28 cellular contexts compared by ENCODE assay signal in genomic region chr3:13660042-13660874, GRCh38.
"Had no signal": no experiment of that assay in that cellular context is flagged by ENCODE, and none has a peak within 500 bp of the region (broad histone marks: within the 10 kb centered on the region; RNA-seq: fewer than 3 reads in every experiment).

No MANE protein-coding gene starts in this region.

- H3K36me3 ChIP-seq: left ventricle myocardium inferior, pancreas, right atrium auricular region, right lobe of liver, stomach, thyroid gland, transverse colon, upper lobe of right lung had no signal

- H3K27me3 ChIP-seq: right atrium auricular region, right lobe of liver, testis, thyroid gland, upper lobe of right lung had no signal

- H3K4me1 ChIP-seq: pancreas, psoas muscle, right lobe of liver, testis, upper lobe of right lung had no signal

- H3K36me3 Mint-ChIP-seq: immature natural killer cell; mesothelial cell of epicardium; naive thymus-derived CD4-positive, alpha-beta T cell; natural killer cell treated with Interleukin-12 subunit alpha and Interleukin-12 subunit beta and Interleukin-15 and Interleukin-18, amount 100 ng/mL, for 72 hours; stimulated activated naive B cell treated with anti-CD40 and anti-IgM and Interleukin-4, amounts not matched to agents 10 μg/mL and 1 μg/mL and 100 μg/mL, for 72 hours had no signal

- H3K27ac ChIP-seq: left ventricle myocardium inferior, pancreas, psoas muscle, right atrium auricular region, right lobe of liver, stomach, testis, thyroid gland, transverse colon, upper lobe of right lung had no signal

- FAIRE-seq: islet of Langerhans, kidney, pancreas, urothelium cell line had no signal

- ATAC-seq: naive thymus-derived CD4-positive, alpha-beta T cell; natural killer cell treated with Interleukin-12 subunit alpha and Interleukin-12 subunit beta and Interleukin-15 and Interleukin-18, amount 100 ng/mL, for 72 hours; pancreas; psoas muscle; right lobe of liver; stimulated activated naive B cell treated with anti-CD40 and anti-IgM and Interleukin-4, amounts not matched to agents 10 μg/mL and 1 μg/mL and 100 μg/mL, for 72 hours; stimulated activated naive CD8-positive, alpha-beta T cell treated with anti-CD3 and anti-CD28 coated beads, Interleukin-15, Interleukin-2, amounts not matched to agents 100 U/mL and 50 U/mL, for 24 hours; upper lobe of right lung had no signal

- DNase-seq: hypothalamus; immature natural killer cell; kidney; left ventricle myocardium inferior; mesendoderm; naive thymus-derived CD4-positive, alpha-beta T cell; nucleus accumbens; pancreas; psoas muscle; right lobe of liver; stimulated activated CD4-positive, alpha-beta T cell treated with anti-CD3 and anti-CD28 coated beads, Interleukin-1b, Interleukin-23, amount 100 ng/mL, for 48 hours; stimulated activated CD4-positive, alpha-beta T cell treated with anti-CD3 and anti-CD28 coated beads, Interleukin-2, amount 100 ng/mL, for 48 hours; stimulated activated CD4-positive, alpha-beta T cell treated with anti-CD3 and anti-CD28 coated beads, Interleukin-4, amount 100 ng/mL, for 4 hours; stimulated activated CD8-positive, alpha-beta memory T cell treated with anti-CD3 and anti-CD28 coated beads, Interleukin-4, amount 100 ng/mL, for 48 hours; stimulated activated naive B cell treated with anti-CD40 and anti-IgM and Interleukin-4, amounts not matched to agents 10 μg/mL and 1 μg/mL and 100 μg/mL, for 72 hours; stimulated activated naive CD8-positive, alpha-beta T cell treated with anti-CD3 and anti-CD28 coated beads, Interleukin-15, Interleukin-2, amounts not matched to agents 100 U/mL and 50 U/mL, for 24 hours; stomach; testis; thyroid gland; transverse colon; upper lobe of right lung had no signal

- H3K4me3 Mint-ChIP-seq: immature natural killer cell; mesothelial cell of epicardium; naive thymus-derived CD4-positive, alpha-beta T cell; natural killer cell treated with Interleukin-12 subunit alpha and Interleukin-12 subunit beta and Interleukin-15 and Interleukin-18, amount 100 ng/mL, for 72 hours; stimulated activated naive B cell treated with anti-CD40 and anti-IgM and Interleukin-4, amounts not matched to agents 10 μg/mL and 1 μg/mL and 100 μg/mL, for 72 hours had no signal

- H3K27ac Mint-ChIP-seq: immature natural killer cell; naive thymus-derived CD4-positive, alpha-beta T cell; natural killer cell treated with Interleukin-12 subunit alpha and Interleukin-12 subunit beta and Interleukin-15 and Interleukin-18, amount 100 ng/mL, for 72 hours; stimulated activated naive B cell treated with anti-CD40 and anti-IgM and Interleukin-4, amounts not matched to agents 10 μg/mL and 1 μg/mL and 100 μg/mL, for 72 hours had no signal

- H3K4me2 ChIP-seq: smooth muscle cell had no signal

- H3K4me3 ChIP-seq: left ventricle myocardium inferior, lung, pancreas, psoas muscle, right atrium auricular region, right lobe of liver, smooth muscle cell, stomach, testis, thyroid gland, transverse colon, upper lobe of right lung had no signal

- H3K9me3 Mint-ChIP-seq: immature natural killer cell; mesothelial cell of epicardium; natural killer cell treated with Interleukin-12 subunit alpha and Interleukin-12 subunit beta and Interleukin-15 and Interleukin-18, amount 100 ng/mL, for 72 hours had no signal

- H3K9me3 ChIP-seq: left ventricle myocardium inferior, pancreas, psoas muscle, right atrium auricular region, right lobe of liver, stomach, testis, thyroid gland, transverse colon, upper lobe of right lung had no signal
